8 cellular contexts compared by ENCODE assay signal in the genomic region with DNA sequence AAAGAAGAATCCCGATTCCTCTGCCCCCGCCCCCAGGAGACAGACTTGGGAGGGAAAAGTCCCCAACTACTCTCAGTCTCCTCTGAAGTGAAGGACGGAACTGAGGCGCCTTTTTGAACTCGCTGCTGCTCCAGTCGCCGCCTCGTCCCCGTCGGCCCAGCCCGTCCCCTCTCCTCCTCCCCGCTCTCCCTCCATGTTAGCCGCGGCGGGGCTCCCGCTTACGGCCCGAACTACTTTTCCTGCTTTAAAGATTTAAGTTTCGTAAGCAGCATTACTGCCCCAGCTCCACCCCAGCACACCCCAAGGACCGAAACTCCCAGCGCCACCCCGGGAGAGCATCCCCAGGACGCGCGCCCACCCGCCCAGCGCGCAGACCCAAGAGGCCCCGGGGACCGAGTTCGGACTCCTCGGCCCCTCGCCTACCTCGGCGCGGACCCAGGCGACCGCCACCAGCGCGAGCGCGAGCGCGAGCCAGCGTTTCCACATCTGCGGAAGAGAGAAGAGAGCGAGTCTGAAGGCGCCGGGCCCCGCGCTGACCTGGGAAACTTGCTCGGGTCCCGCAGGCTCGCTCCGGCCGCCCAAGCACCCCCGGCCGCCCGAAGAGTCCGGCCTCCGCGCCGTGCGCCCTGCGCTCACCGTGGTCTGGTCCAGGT.
DNase-seq lines count a peak whose midpoint lies in the region; ATAC-seq and TF ChIP-seq lines count a peak whose summit lies in the region.

No MANE protein-coding gene starts in this region.

- peak; percentile 60 for DNase-seq in activated CD8-positive, alpha-beta memory T cell treated with anti-CD3 and anti-CD28 coated beads for 24 hours
- no peak for DNase-seq in activated CD8-positive, alpha-beta memory T cell treated with anti-CD3 and anti-CD28 coated beads, Interleukin-2, amount 50 U/mL, for 4 hours
- DNase-seq in NOMO-1 treated with dmso at 0.1 percent for 144 hours (lab: John Stamatoyannopoulos, UW; ENCODE audit: unreplicated experiment) (peak; percentile 21), cardiac fibroblast (ENCODE audit: low read depth in 2 of 2) (peak in 1 of 2 donors; percentile 47), left kidney (ENCODE audit: low read depth, low spot score) (peak; percentile 74), AG08395 (ENCODE audit: low spot score) (no peak), GOT3 (lab: John Stamatoyannopoulos, UW) (no peak)
- DNase-seq in stimulated activated naive CD8-positive, alpha-beta T cell treated with anti-CD3 and anti-CD28 coated beads, Interleukin-15, amount 100 ng/mL, for 72 hours: peak; percentile 5 to 14

- peak overlapping the region; percentile 80 to 84 for H3K4me3 Mint-ChIP-seq in stimulated activated naive CD8-positive, alpha-beta T cell treated with anti-CD3 and anti-CD28 coated beads, Interleukin-15, amount 100 ng/mL, for 72 hours

- peaks cover 46% of the 10 kb centered on the region for H3K27me3 Mint-ChIP-seq in stimulated activated naive CD8-positive, alpha-beta T cell treated with anti-CD3 and anti-CD28 coated beads, Interleukin-15, amount 100 ng/mL, for 72 hours

- no peak for TF ChIP-seq CTCF in cardiac fibroblast (IDR thresholded peaks at IDR 0.05; ENCODE audit: low read depth, low read length)

- H3K27ac Mint-ChIP-seq in stimulated activated naive CD8-positive, alpha-beta T cell treated with anti-CD3 and anti-CD28 coated beads, Interleukin-15, amount 100 ng/mL, for 72 hours: peak overlapping the region; percentile 38 to 81

- H3K9me3 Mint-ChIP-seq in stimulated activated naive CD8-positive, alpha-beta T cell treated with anti-CD3 and anti-CD28 coated beads, Interleukin-15, amount 100 ng/mL, for 72 hours: no peaks in the 10 kb centered on the region

- H3K4me3 ChIP-seq in cardiac fibroblast (replicated peaks in 1 of 2; ENCODE audit: low read depth in 2 of 2, low read length in 2 of 2): peak overlapping the region; percentile 79 to 84

- peaks cover 10% of the 10 kb centered on the region for H3K4me1 Mint-ChIP-seq in stimulated activated naive CD8-positive, alpha-beta T cell treated with anti-CD3 and anti-CD28 coated beads, Interleukin-15, amount 100 ng/mL, for 72 hours

- ATAC-seq in stimulated activated naive CD8-positive, alpha-beta T cell treated with anti-CD3 and anti-CD28 coated beads, Interleukin-15, amount 100 ng/mL, for 72 hours: peak; percentile 61

Comparison
In these comparisons a context has a peak if more than half of its experiments do, and no peak if none do; other contexts are left out.
1. DNase-seq: peak in activated CD8-positive, alpha-beta memory T cell treated with anti-CD3 and anti-CD28 coated beads for 24 hours (single experiment), NOMO-1 treated with dmso at 0.1 percent for 144 hours (single experiment), left kidney (single experiment) and stimulated activated naive CD8-positive, alpha-beta T cell treated with anti-CD3 and anti-CD28 coated beads, Interleukin-15, amount 100 ng/mL, for 72 hours (2 of 2); none in activated CD8-positive, alpha-beta memory T cell treated with anti-CD3 and anti-CD28 coated beads, Interleukin-2, amount 50 U/mL, for 4 hours (single experiment), AG08395 (single experiment) and GOT3 (single experiment).